In the genomic region with DNA sequence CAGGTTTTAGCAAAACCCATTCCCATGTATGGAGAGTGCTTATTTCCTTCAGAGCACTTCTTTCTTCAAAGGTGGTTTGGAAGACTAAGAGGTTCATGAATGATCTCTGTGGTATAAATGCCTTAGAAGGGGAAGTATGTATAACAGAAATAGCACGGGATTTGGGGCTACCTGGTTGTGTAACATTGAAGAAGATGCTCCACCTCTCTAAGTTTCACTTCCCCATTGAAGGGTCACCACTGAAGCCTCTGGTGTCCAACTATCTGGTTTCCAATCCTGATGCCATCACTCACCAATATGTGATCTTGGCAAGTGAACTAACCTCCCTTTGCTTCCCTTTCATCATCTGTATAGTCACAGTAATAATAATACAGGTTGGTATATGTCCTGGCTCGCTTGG, we compare ENCODE assay signal across 13 cellular contexts. TPM values are rescaled to one million over a fixed set of nuclear protein-coding genes. Genes with fewer than 3 reads are reported as not detected.
DNase-seq lines count a peak whose midpoint lies in the region; ATAC-seq lines count a peak whose summit lies in the region.
"Had no signal": no experiment of that assay in that cellular context is flagged by ENCODE, and none has a peak within 500 bp of the region (broad histone marks: within the 10 kb centered on the region; RNA-seq: fewer than 3 reads in every experiment).

No MANE protein-coding gene starts in this region.

- DNase-seq in NOMO-1 (lab: John Stamatoyannopoulos, UW; ENCODE audit: unreplicated experiment in 2 of 2) (peak; percentile 70 to 96), NCI-H345 treated with DMSO at 0.1 percent for 48 hours (lab: John Stamatoyannopoulos, UW; ENCODE audit: unreplicated experiment) (no peak), A172 (ENCODE audit: low spot score) (no peak), NCI-H146 (lab: John Stamatoyannopoulos, UW) (no peak), NCI-H1694 treated with DMSO at 0.1 percent for 48 hours (lab: John Stamatoyannopoulos, UW) (no peak)
- DNase-seq: activated naive CD4-positive, alpha-beta T cell; C1 segment of cervical spinal cord; dorsolateral prefrontal cortex; natural killer cell had no signal

- ATAC-seq in GM18499 (IDR thresholded peaks at IDR 0.05; ENCODE audit: insufficient read depth, unreplicated experiment) (peak; percentile 90), GM21381 (IDR thresholded peaks at IDR 0.05; ENCODE audit: unreplicated experiment) (peak; percentile 95), HG03064 (IDR thresholded peaks at IDR 0.05; ENCODE audit: low read depth, unreplicated experiment) (peak; percentile 87)
- ATAC-seq: natural killer cell, WTC11 had no signal

RNA-seq across cellular contexts. Expression of a gene that starts 37.2 kb away (rescaled TPM):
- total RNA-seq in A172 (2014; rRNA removed; shearing (Covaris generic)): 185 and 287 TPM in 2 replicates

Comparison
In these comparisons a context has a peak if more than half of its experiments do, and no peak if none do; other contexts are left out.
1. DNase-seq: peak in NOMO-1 (2 of 2); none in NCI-H345 treated with DMSO at 0.1 percent for 48 hours (single experiment), A172 (single experiment), NCI-H146 (single experiment) and NCI-H1694 treated with DMSO at 0.1 percent for 48 hours (single experiment).
2. Peak in every context shown above with its lines, with median percentiles within 50 percentile points of each other: ATAC-seq.